In genomic region chr16:27347930-27348685, GRCh38 we compare ENCODE assay signal across 1 cellular context.
TF ChIP-seq lines count a peak whose summit lies in the region.

No MANE protein-coding gene starts in this region.

TF ChIP-seq in WTC11, 78 proteins besides CTCF, POLR2A, EP300 and RAD21 (continued from another document):
- no peak for TF ChIP-seq STAT6 (CRISPR knock-in tag; conservative IDR thresholded peaks at IDR 0.05; ENCODE audit: low read depth)
- TF ChIP-seq KAT7 (CRISPR knock-in tag; IDR thresholded peaks at IDR 0.05; ENCODE audit: borderline replicate concordance) = no peak
- no peak for TF ChIP-seq NR3C1 (CRISPR knock-in tag; conservative IDR thresholded peaks at IDR 0.05; ENCODE audit: low read depth)
- no peak for TF ChIP-seq ZNF317 (CRISPR knock-in tag; IDR thresholded peaks at IDR 0.05; ENCODE audit: borderline replicate concordance, low read depth)
- TF ChIP-seq, protein P1, sequence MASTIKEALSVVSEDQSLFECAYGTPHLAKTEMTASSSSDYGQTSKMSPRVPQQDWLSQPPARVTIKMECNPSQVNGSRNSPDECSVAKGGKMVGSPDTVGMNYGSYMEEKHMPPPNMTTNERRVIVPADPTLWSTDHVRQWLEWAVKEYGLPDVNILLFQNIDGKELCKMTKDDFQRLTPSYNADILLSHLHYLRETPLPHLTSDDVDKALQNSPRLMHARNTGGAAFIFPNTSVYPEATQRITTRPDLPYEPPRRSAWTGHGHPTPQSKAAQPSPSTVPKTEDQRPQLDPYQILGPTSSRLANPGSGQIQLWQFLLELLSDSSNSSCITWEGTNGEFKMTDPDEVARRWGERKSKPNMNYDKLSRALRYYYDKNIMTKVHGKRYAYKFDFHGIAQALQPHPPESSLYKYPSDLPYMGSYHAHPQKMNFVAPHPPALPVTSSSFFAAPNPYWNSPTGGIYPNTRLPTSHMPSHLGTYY (CRISPR knock-in tag; IDR thresholded peaks at IDR 0.05) = no peak
- TF ChIP-seq, protein P2, sequence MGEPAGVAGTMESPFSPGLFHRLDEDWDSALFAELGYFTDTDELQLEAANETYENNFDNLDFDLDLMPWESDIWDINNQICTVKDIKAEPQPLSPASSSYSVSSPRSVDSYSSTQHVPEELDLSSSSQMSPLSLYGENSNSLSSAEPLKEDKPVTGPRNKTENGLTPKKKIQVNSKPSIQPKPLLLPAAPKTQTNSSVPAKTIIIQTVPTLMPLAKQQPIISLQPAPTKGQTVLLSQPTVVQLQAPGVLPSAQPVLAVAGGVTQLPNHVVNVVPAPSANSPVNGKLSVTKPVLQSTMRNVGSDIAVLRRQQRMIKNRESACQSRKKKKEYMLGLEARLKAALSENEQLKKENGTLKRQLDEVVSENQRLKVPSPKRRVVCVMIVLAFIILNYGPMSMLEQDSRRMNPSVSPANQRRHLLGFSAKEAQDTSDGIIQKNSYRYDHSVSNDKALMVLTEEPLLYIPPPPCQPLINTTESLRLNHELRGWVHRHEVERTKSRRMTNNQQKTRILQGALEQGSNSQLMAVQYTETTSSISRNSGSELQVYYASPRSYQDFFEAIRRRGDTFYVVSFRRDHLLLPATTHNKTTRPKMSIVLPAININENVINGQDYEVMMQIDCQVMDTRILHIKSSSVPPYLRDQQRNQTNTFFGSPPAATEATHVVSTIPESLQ (CRISPR knock-in tag; IDR thresholded peaks at IDR 0.05) = no peak
- TF ChIP-seq, protein P3, sequence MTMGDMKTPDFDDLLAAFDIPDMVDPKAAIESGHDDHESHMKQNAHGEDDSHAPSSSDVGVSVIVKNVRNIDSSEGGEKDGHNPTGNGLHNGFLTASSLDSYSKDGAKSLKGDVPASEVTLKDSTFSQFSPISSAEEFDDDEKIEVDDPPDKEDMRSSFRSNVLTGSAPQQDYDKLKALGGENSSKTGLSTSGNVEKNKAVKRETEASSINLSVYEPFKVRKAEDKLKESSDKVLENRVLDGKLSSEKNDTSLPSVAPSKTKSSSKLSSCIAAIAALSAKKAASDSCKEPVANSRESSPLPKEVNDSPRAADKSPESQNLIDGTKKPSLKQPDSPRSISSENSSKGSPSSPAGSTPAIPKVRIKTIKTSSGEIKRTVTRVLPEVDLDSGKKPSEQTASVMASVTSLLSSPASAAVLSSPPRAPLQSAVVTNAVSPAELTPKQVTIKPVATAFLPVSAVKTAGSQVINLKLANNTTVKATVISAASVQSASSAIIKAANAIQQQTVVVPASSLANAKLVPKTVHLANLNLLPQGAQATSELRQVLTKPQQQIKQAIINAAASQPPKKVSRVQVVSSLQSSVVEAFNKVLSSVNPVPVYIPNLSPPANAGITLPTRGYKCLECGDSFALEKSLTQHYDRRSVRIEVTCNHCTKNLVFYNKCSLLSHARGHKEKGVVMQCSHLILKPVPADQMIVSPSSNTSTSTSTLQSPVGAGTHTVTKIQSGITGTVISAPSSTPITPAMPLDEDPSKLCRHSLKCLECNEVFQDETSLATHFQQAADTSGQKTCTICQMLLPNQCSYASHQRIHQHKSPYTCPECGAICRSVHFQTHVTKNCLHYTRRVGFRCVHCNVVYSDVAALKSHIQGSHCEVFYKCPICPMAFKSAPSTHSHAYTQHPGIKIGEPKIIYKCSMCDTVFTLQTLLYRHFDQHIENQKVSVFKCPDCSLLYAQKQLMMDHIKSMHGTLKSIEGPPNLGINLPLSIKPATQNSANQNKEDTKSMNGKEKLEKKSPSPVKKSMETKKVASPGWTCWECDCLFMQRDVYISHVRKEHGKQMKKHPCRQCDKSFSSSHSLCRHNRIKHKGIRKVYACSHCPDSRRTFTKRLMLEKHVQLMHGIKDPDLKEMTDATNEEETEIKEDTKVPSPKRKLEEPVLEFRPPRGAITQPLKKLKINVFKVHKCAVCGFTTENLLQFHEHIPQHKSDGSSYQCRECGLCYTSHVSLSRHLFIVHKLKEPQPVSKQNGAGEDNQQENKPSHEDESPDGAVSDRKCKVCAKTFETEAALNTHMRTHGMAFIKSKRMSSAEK (CRISPR knock-in tag; IDR thresholded peaks at IDR 0.05; ENCODE audit: borderline replicate concordance) = no peak
- TF ChIP-seq TP53 (CRISPR knock-in tag; IDR thresholded peaks at IDR 0.05) = no peak
TF ChIP-seq in WTC11: peak in this region for 0.
